24 cellular contexts compared by ENCODE assay signal in genomic region chr15:81387629-81388430, GRCh38. TPM values are rescaled to one million over a fixed set of nuclear protein-coding genes. Genes with fewer than 3 reads are reported as not detected.
"Had no signal": no experiment of that assay in that cellular context is flagged by ENCODE, and none has a peak within 500 bp of the region (broad histone marks: within the 10 kb centered on the region; RNA-seq: fewer than 3 reads in every experiment).

No MANE protein-coding gene starts in this region.

- H3K27ac Mint-ChIP-seq: natural killer cell, neural progenitor cell had no signal

- H3K9ac ChIP-seq: neural progenitor cell had no signal

- H3K4me2 ChIP-seq: neural progenitor cell had no signal

- H3K27ac ChIP-seq: colonic mucosa, esophagus squamous epithelium, foreskin keratinocyte, neural progenitor cell, ovary, right atrium auricular region had no signal

- H3K4me3 ChIP-seq: colonic mucosa, esophagus squamous epithelium, lung, mucosa of descending colon, neural progenitor cell, ovary, right atrium auricular region, stomach had no signal

- H3K36me3 Mint-ChIP-seq: natural killer cell, neural progenitor cell had no signal

- H3K36me3 ChIP-seq: colonic mucosa, esophagus squamous epithelium, neural progenitor cell, ovary, right atrium auricular region, stomach had no signal

- DNase-seq: colonic mucosa; dermis blood vessel endothelial cell; esophagus squamous epithelium; foreskin keratinocyte; head of caudate nucleus; hippocampal formation; left colon; left ventricle myocardium superior; mesendoderm; mucosa of descending colon; natural killer cell; nucleus accumbens; ovary; stimulated activated CD4-positive, alpha-beta T cell treated with anti-CD3 and anti-CD28 coated beads, Interleukin-12 subunit alpha, Interleukin-12 subunit beta, amount 100 ng/mL, for 4 hours; stomach; substantia nigra; trophoblast cell had no signal

- H2AFZ ChIP-seq: neural progenitor cell had no signal

- ATAC-seq: foreskin keratinocyte, left ventricle myocardium superior, natural killer cell had no signal

- H3K9me3 ChIP-seq: colonic mucosa, esophagus squamous epithelium, mucosa of descending colon, ovary, stomach had no signal

- H3K9me3 Mint-ChIP-seq: natural killer cell, neural progenitor cell had no signal

- H3K4me1 ChIP-seq: esophagus squamous epithelium, foreskin keratinocyte, neural progenitor cell, right atrium auricular region had no signal

- H3K4me3 Mint-ChIP-seq: natural killer cell, neural progenitor cell had no signal

- H3K27me3 ChIP-seq: colonic mucosa, esophagus squamous epithelium, foreskin keratinocyte, neural progenitor cell, ovary, right atrium auricular region, stomach had no signal

RNA-seq across cellular contexts. Expression of gene TMC3, which starts 13.8 kb away (rescaled TPM):
- total RNA-seq: dermis blood vessel endothelial cell, epithelial cell of proximal tubule, esophagus squamous epithelium, foreskin keratinocyte, kidney epithelial cell, left colon, left ventricle myocardium superior, myocyte, natural killer cell, posterior vena cava, right atrium auricular region had no signal
- polyA plus RNA-seq: foreskin keratinocyte, lung, ovary had no signal
